15 cellular contexts compared by ENCODE assay signal in the genomic region with DNA sequence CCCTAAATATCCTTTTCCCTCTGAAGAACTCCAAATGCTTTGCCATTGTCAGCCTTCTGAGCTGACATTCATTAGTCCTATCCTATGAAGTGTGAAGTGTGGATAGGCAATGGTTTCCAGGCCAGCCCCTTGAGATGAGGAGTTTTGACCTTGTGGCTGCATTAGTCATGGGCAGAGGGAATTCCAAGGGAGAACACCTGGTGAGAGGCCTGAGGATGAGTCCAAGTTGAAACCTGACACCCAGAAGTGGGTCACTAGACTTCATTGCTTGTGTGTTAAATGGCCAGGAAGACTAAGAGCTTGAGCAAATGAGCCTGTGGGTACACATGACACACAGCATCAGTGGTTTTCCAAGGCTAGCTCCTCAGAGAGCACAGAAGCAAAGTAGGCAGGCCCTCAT.
DNase-seq lines count a peak whose midpoint lies in the region; ATAC-seq lines count a peak whose summit lies in the region.
"Had no signal": no experiment of that assay in that cellular context is flagged by ENCODE, and none has a peak within 500 bp of the region (broad histone marks: within the 10 kb centered on the region; RNA-seq: fewer than 3 reads in every experiment).

No MANE protein-coding gene starts in this region.

- no peak overlapping the region for H3K4me2 ChIP-seq in Karpas-422 (ENCODE audit: low read depth, low read length, poor library complexity, severe bottlenecking)

- peaks cover 9% of the 10 kb centered on the region for H3K27me3 Mint-ChIP-seq in activated CD4-positive, alpha-beta T cell treated with anti-CD3 and anti-CD28 coated beads for 36 hours

- H3K4me3 ChIP-seq in NT2/D1 (ENCODE audit: insufficient read length, low read depth) (no peak overlapping the region), Karpas-422 (ENCODE audit: low read length) (no peak overlapping the region)
- H3K4me3 ChIP-seq: cardiac muscle cell, ovary, SJSA1, tibial nerve had no signal

- H3K27ac ChIP-seq in Karpas-422 (ENCODE audit: low read length): no peak overlapping the region
- H3K27ac ChIP-seq: cardiac muscle cell, ovary, SJSA1, tibial nerve had no signal

- H3K4me1 Mint-ChIP-seq in activated CD4-positive, alpha-beta T cell treated with anti-CD3 and anti-CD28 coated beads for 36 hours: no peaks in the 10 kb centered on the region
- H3K4me1 Mint-ChIP-seq: CD8-positive, alpha-beta memory T cell had no signal

- no peaks in the 10 kb centered on the region for H3K9me3 Mint-ChIP-seq in activated CD4-positive, alpha-beta T cell treated with anti-CD3 and anti-CD28 coated beads for 36 hours (ENCODE audit: low read depth)
- H3K9me3 Mint-ChIP-seq: CD8-positive, alpha-beta memory T cell had no signal

- no peaks in the 10 kb centered on the region for H4K20me1 ChIP-seq in Karpas-422 (ENCODE audit: insufficient read depth, low read depth, low read length)

- H3K36me3 ChIP-seq in NT2/D1 (ENCODE audit: insufficient read depth, insufficient read length, low read length) (no peaks in the 10 kb centered on the region), Karpas-422 (ENCODE audit: insufficient read depth, low read length) (no peaks in the 10 kb centered on the region)
- H3K36me3 ChIP-seq: cardiac muscle cell, ovary, SJSA1, tibial nerve had no signal

- no peaks in the 10 kb centered on the region for H3K4me1 ChIP-seq in NT2/D1 (ENCODE audit: insufficient read depth, insufficient read length)
- no peaks in the 10 kb centered on the region for H3K4me1 ChIP-seq in Karpas-422 (ENCODE audit: low read length)
- H3K4me1 ChIP-seq: SJSA1, tibial nerve had no signal

- H3K9me2 ChIP-seq in Karpas-422 (replicated peaks; ENCODE audit: insufficient read depth, low read length): no peaks in the 10 kb centered on the region

- H3K4me3 Mint-ChIP-seq in activated CD4-positive, alpha-beta T cell treated with anti-CD3 and anti-CD28 coated beads for 36 hours: no peak overlapping the region

- no peaks in the 10 kb centered on the region for H3K9me3 ChIP-seq in NT2/D1 (ENCODE audit: insufficient read depth, low read length)
- no peaks in the 10 kb centered on the region for H3K9me3 ChIP-seq in Karpas-422 (ENCODE audit: low read length)
- H3K9me3 ChIP-seq: ovary, SJSA1, tibial nerve had no signal

- peak; percentile 45 for DNase-seq in NCI-H146 (lab: John Stamatoyannopoulos, UW)
- DNase-seq in NCI-H146 treated with DMSO at 0.1 percent for 48 hours (lab: John Stamatoyannopoulos, UW; ENCODE audit: unreplicated experiment): no peak
- DNase-seq in NT2/D1 (ENCODE audit: low read depth, low spot score): peak; percentile 61
- DNase-seq in glomerular visceral epithelial cell (ENCODE audit: extremely low spot score): peak; percentile 89
- peak; percentile 21 for DNase-seq in retina
- DNase-seq in activated CD4-positive, alpha-beta T cell treated with anti-CD3 and anti-CD28 coated beads for 36 hours: no peak
- DNase-seq in HuH-7.5 (ENCODE audit: low spot score): no peak
- no peak for DNase-seq in Karpas-422
- DNase-seq: activated naive CD4-positive, alpha-beta T cell treated with Interleukin-2 at 50 U/mL for 16 hours; CD8-positive, alpha-beta memory T cell; hypothalamus; ovary had no signal

- CTCF ChIA-PET in activated CD4-positive, alpha-beta T cell treated with anti-CD3 and anti-CD28 coated beads for 36 hours (lab: Charles Lee): interaction anchor here (0.5 kb wide), 1 partner anchor 211 kb away, joined by 3 read pairs; no protein-coding TSS in a partner anchor

- no peak overlapping the region for H2AFZ ChIP-seq in Karpas-422 (ENCODE audit: low read length)

- POLR2A ChIA-PET in activated CD4-positive, alpha-beta T cell treated with anti-CD3 and anti-CD28 coated beads for 36 hours (lab: Charles Lee): no interaction called here

- intact Hi-C loops in activated CD4-positive, alpha-beta T cell treated with anti-CD3 and anti-CD28 coated beads for 36 hours (cut with DNase I, micrococcal nuclease): no loop called here

- no peak for ATAC-seq in activated CD4-positive, alpha-beta T cell treated with anti-CD3 and anti-CD28 coated beads for 36 hours

- no peaks in the 10 kb centered on the region for H3K79me2 ChIP-seq in Karpas-422 (ENCODE audit: low read length)

- H3K9ac ChIP-seq in NT2/D1 (ENCODE audit: insufficient read length, low read depth) (no peak overlapping the region), Karpas-422 (ENCODE audit: low read length) (no peak overlapping the region)

- no peaks in the 10 kb centered on the region for H3K36me3 Mint-ChIP-seq in activated CD4-positive, alpha-beta T cell treated with anti-CD3 and anti-CD28 coated beads for 36 hours (ENCODE audit: low read depth)
- H3K36me3 Mint-ChIP-seq: CD8-positive, alpha-beta memory T cell had no signal

- H3K27ac Mint-ChIP-seq in activated CD4-positive, alpha-beta T cell treated with anti-CD3 and anti-CD28 coated beads for 36 hours: no peak overlapping the region
- H3K27ac Mint-ChIP-seq: CD8-positive, alpha-beta memory T cell had no signal

- H3K27me3 ChIP-seq in NT2/D1 (ENCODE audit: insufficient read depth, insufficient read length) (no peaks in the 10 kb centered on the region), Karpas-422 (ENCODE audit: low read length) (no peaks in the 10 kb centered on the region)
- H3K27me3 ChIP-seq: ovary, tibial nerve had no signal

Comparison
In these comparisons a context has a peak if more than half of its experiments do, and no peak if none do; other contexts are left out.
1. DNase-seq: peak in NCI-H146 (single experiment), NT2/D1 (single experiment), glomerular visceral epithelial cell (single experiment) and retina (single experiment); none in NCI-H146 treated with DMSO at 0.1 percent for 48 hours (single experiment), activated CD4-positive, alpha-beta T cell treated with anti-CD3 and anti-CD28 coated beads for 36 hours (single experiment), HuH-7.5 (single experiment) and Karpas-422 (single experiment).